ENCODE assay signal across 8 cellular contexts in genomic region chr1:173867141-173867752, GRCh38. TPM values are rescaled to one million over a fixed set of nuclear protein-coding genes. Genes with fewer than 3 reads are reported as not detected.
DNase-seq lines count a peak whose midpoint lies in the region; TF ChIP-seq lines count a peak whose summit lies in the region.

No MANE protein-coding gene starts in this region.

- peak overlapping the region; percentile 96 for H3K4me3 ChIP-seq in fibroblast of pulmonary artery (replicated peaks; ENCODE audit: low read depth, low read length)

- peaks cover 66% of the 10 kb centered on the region for H3K4me1 Mint-ChIP-seq in activated CD4-positive, alpha-beta T cell treated with anti-CD3 and anti-CD28 coated beads, Interleukin-2, amount 10 ng/mL, durations not matched to agents 7 days and 5 days
- peaks cover 35% of the 10 kb centered on the region for H3K4me1 Mint-ChIP-seq in progenitor cell of endocrine pancreas (ENCODE audit: low read depth)

- peak overlapping the region; percentile 96 for H3K27ac Mint-ChIP-seq in activated CD4-positive, alpha-beta T cell treated with anti-CD3 and anti-CD28 coated beads, Interleukin-2, amount 10 ng/mL, durations not matched to agents 7 days and 5 days
- H3K27ac Mint-ChIP-seq in progenitor cell of endocrine pancreas: peak overlapping the region; percentile 100

- no peaks in the 10 kb centered on the region for H3K9me3 Mint-ChIP-seq in activated CD4-positive, alpha-beta T cell treated with anti-CD3 and anti-CD28 coated beads, Interleukin-2, amount 10 ng/mL, durations not matched to agents 7 days and 5 days
- H3K9me3 Mint-ChIP-seq in progenitor cell of endocrine pancreas (ENCODE audit: low read depth): no peaks in the 10 kb centered on the region

- CTCF ChIA-PET in activated CD4-positive, alpha-beta T cell treated with anti-CD3 and anti-CD28 coated beads, Interleukin-2, amount 10 ng/mL, durations not matched to agents 7 days and 5 days (lab: Charles Lee): no interaction called here

- H3K36me3 Mint-ChIP-seq in activated CD4-positive, alpha-beta T cell treated with anti-CD3 and anti-CD28 coated beads, Interleukin-2, amount 10 ng/mL, durations not matched to agents 7 days and 5 days (ENCODE audit: low read depth): peaks cover 59% of the 10 kb centered on the region
- H3K36me3 Mint-ChIP-seq in progenitor cell of endocrine pancreas (ENCODE audit: insufficient read depth): peaks cover 40% of the 10 kb centered on the region

- POLR2A ChIA-PET in activated CD4-positive, alpha-beta T cell treated with anti-CD3 and anti-CD28 coated beads, Interleukin-2, amount 10 ng/mL, durations not matched to agents 7 days and 5 days (lab: Charles Lee): interaction anchor here (0.7 to 2.1 kb wide), 2 partner anchors 33 to 43 kb away, joined by 3 to 7 read pairs; partner anchors contain the start of genes CENPL and DARS2

- no peaks in the 10 kb centered on the region for H3K27me3 Mint-ChIP-seq in activated CD4-positive, alpha-beta T cell treated with anti-CD3 and anti-CD28 coated beads, Interleukin-2, amount 10 ng/mL, durations not matched to agents 7 days and 5 days
- H3K27me3 Mint-ChIP-seq in progenitor cell of endocrine pancreas: no peaks in the 10 kb centered on the region

- H3K4me3 Mint-ChIP-seq in activated CD4-positive, alpha-beta T cell treated with anti-CD3 and anti-CD28 coated beads, Interleukin-2, amount 10 ng/mL, durations not matched to agents 7 days and 5 days: peak overlapping the region; percentile 95
- peak overlapping the region; percentile 99 for H3K4me3 Mint-ChIP-seq in progenitor cell of endocrine pancreas (ENCODE audit: low read depth)

- TF ChIP-seq CTCF in fibroblast of pulmonary artery (IDR thresholded peaks at IDR 0.05; ENCODE audit: low read length, missing control alignments) (no peak), progenitor cell of endocrine pancreas (IDR thresholded peaks at IDR 0.05; ENCODE audit: unreplicated experiment) (no peak)

- DNase-seq in activated CD4-positive, alpha-beta T cell treated with anti-CD3 and anti-CD28 coated beads for 1 hour: peak; percentile 11
- no peak for DNase-seq in activated CD4-positive, alpha-beta T cell treated with anti-CD3 and anti-CD28 coated beads, Interleukin-2, amount 50 U/mL, for 48 hours
- no peak for DNase-seq in activated CD4-positive, alpha-beta T cell treated with anti-CD3 and anti-CD28 coated beads, Interleukin-2, amount 10 ng/mL, durations not matched to agents 7 days and 5 days
- no peak for DNase-seq in fibroblast of pulmonary artery (ENCODE audit: low read depth)
- DNase-seq in progenitor cell of endocrine pancreas (ENCODE audit: low spot score, unreplicated experiment): no peak
- DNase-seq in SK-N-DZ (ENCODE audit: low spot score): no peak
- DNase-seq in T1000 (lab: John Stamatoyannopoulos, UW): no peak
- no peak for DNase-seq in COLO668 (lab: John Stamatoyannopoulos, UW; ENCODE audit: unreplicated experiment)

RNA-seq across cellular contexts. Expression of gene GAS5, which starts 0.5 kb away (rescaled TPM):
- total RNA-seq in activated CD4-positive, alpha-beta T cell treated with anti-CD3 and anti-CD28 coated beads, Interleukin-2, amount 10 ng/mL, durations not matched to agents 7 days and 5 days: 100 to 1,000 TPM; 328 to 370 TPM
- total RNA-seq in progenitor cell of endocrine pancreas: 352 and 423 TPM in 2 replicates
- 1,132 and 1,143 TPM in 2 replicates for polyA plus RNA-seq in SK-N-DZ (2014; cell fraction: cytosol; rRNA removed)
- polyA plus RNA-seq in SK-N-DZ (2014; cell fraction: nucleus; rRNA removed): 2,155 and 2,228 TPM in 2 replicates

RNA-seq across cellular contexts. Expression of gene ZBTB37, which starts 0.9 kb away (rescaled TPM):
- total RNA-seq in activated CD4-positive, alpha-beta T cell treated with anti-CD3 and anti-CD28 coated beads, Interleukin-2, amount 10 ng/mL, durations not matched to agents 7 days and 5 days: 10 to 100 TPM; 10.2 to 10.9 TPM
- total RNA-seq in progenitor cell of endocrine pancreas: 12.2 and 14.3 TPM in 2 replicates
- 4.3 and 6.2 TPM in 2 replicates for polyA plus RNA-seq in SK-N-DZ (2014; cell fraction: cytosol; rRNA removed)
- 6.0 and 9.6 TPM in 2 replicates for polyA plus RNA-seq in SK-N-DZ (2014; cell fraction: nucleus; rRNA removed)

RNA-seq across cellular contexts. Expression of gene CENPL, which starts 42.6 kb away (rescaled TPM):
- 10 to 100 TPM; 35.5 to 39.7 TPM for total RNA-seq in activated CD4-positive, alpha-beta T cell treated with anti-CD3 and anti-CD28 coated beads, Interleukin-2, amount 10 ng/mL, durations not matched to agents 7 days and 5 days
- total RNA-seq in progenitor cell of endocrine pancreas: 11.6 and 12.0 TPM in 2 replicates
- polyA plus RNA-seq in SK-N-DZ (2014; cell fraction: cytosol; rRNA removed): 17.0 and 17.8 TPM in 2 replicates
- polyA plus RNA-seq in SK-N-DZ (2014; cell fraction: nucleus; rRNA removed): 5.2 and 7.5 TPM in 2 replicates

RNA-seq across cellular contexts. Expression of gene DARS2, which starts 42.8 kb away (rescaled TPM):
- 10 to 100 TPM; 28.1 to 30.8 TPM for total RNA-seq in activated CD4-positive, alpha-beta T cell treated with anti-CD3 and anti-CD28 coated beads, Interleukin-2, amount 10 ng/mL, durations not matched to agents 7 days and 5 days
- 20.2 and 21.1 TPM in 2 replicates for total RNA-seq in progenitor cell of endocrine pancreas
- polyA plus RNA-seq in SK-N-DZ (2014; cell fraction: cytosol; rRNA removed): 53.6 and 54.3 TPM in 2 replicates
- polyA plus RNA-seq in SK-N-DZ (2014; cell fraction: nucleus; rRNA removed): 37.8 and 50.1 TPM in 2 replicates

RNA-seq across cellular contexts. Expression of gene SERPINC1, which starts 49.9 kb away (rescaled TPM):
- under 1 TPM; 0.17 TPM for total RNA-seq in activated CD4-positive, alpha-beta T cell treated with anti-CD3 and anti-CD28 coated beads, Interleukin-2, amount 10 ng/mL, durations not matched to agents 7 days and 5 days
- total RNA-seq in progenitor cell of endocrine pancreas: 0.31 TPM in 1 of 2 replicates, not detected in the other
- polyA plus RNA-seq in SK-N-DZ (2014; cell fraction: cytosol; rRNA removed): not detected in 2 replicates
- 0.12 TPM in 1 of 2 replicates, not detected in the other for polyA plus RNA-seq in SK-N-DZ (2014; cell fraction: nucleus; rRNA removed)
